9 cellular contexts compared by ENCODE assay signal in genomic region chr1:95309031-95309459, GRCh38.
DNase-seq lines count a peak whose midpoint lies in the region; ATAC-seq and TF ChIP-seq lines count a peak whose summit lies in the region.
"Had no signal": no experiment of that assay in that cellular context is flagged by ENCODE, and none has a peak within 500 bp of the region (broad histone marks: within the 10 kb centered on the region; RNA-seq: fewer than 3 reads in every experiment).

No MANE protein-coding gene starts in this region.

- H3K27ac ChIP-seq in mesendoderm (ENCODE audit: low read depth, low read length), result no peak overlapping the region
- no peak overlapping the region for H3K27ac ChIP-seq in CD8-positive, alpha-beta T cell (ENCODE audit: low read depth, low read length)
- H3K27ac ChIP-seq: BLaER1 had no signal

- H2BK120ac ChIP-seq in mesendoderm (ENCODE audit: low read depth, low read length), result no peak overlapping the region

- no peak overlapping the region for H3K56ac ChIP-seq in mesendoderm (ENCODE audit: low read length)

- intact Hi-C loops in CD8-positive, alpha-beta T cell (cut with DNase I, micrococcal nuclease), result no loop called here

- H3K4me1 Mint-ChIP-seq in chondrocyte (ENCODE audit: low read depth), result no peaks in the 10 kb centered on the region
- H3K4me1 Mint-ChIP-seq in CD8-positive, alpha-beta T cell (ENCODE audit: low read depth), result no peaks in the 10 kb centered on the region

- no CpG with 5 or more reads among the region's 2 CpGs for WGBS in mesendoderm (ENCODE audit: extremely low coverage, insufficient coverage, low lambda C conversion rate)

- H3K4me3 ChIP-seq in mesendoderm (ENCODE audit: low read length), result no peak overlapping the region
- no peak overlapping the region for H3K4me3 ChIP-seq in CD8-positive, alpha-beta T cell (ENCODE audit: low read depth, low read length)
- H3K4me3 ChIP-seq in MG63, result no peak overlapping the region
- H3K4me3 ChIP-seq: BLaER1 had no signal

- H3K27me3 ChIP-seq in mesendoderm (ENCODE audit: insufficient read depth, low read length, poor library complexity) (no peaks in the 10 kb centered on the region), MG63 (peaks cover 9% of the 10 kb centered on the region)
- H3K27me3 ChIP-seq in CD8-positive, alpha-beta T cell (ENCODE audit: insufficient read depth, low read length), result no peaks in the 10 kb centered on the region
- H3K27me3 ChIP-seq: BLaER1 had no signal

- no peak overlapping the region for H3K27ac Mint-ChIP-seq in chondrocyte (ENCODE audit: unreplicated experiment)
- no peak overlapping the region for H3K27ac Mint-ChIP-seq in CD8-positive, alpha-beta T cell

- no peak overlapping the region for H3K4ac ChIP-seq in mesendoderm (ENCODE audit: low read depth, low read length)

- peaks cover 43% of the 10 kb centered on the region for H3K27me3 Mint-ChIP-seq in chondrocyte (ENCODE audit: low read depth)
- peaks cover 22% of the 10 kb centered on the region for H3K27me3 Mint-ChIP-seq in CD8-positive, alpha-beta T cell (ENCODE audit: low read depth)

- H3K23ac ChIP-seq in mesendoderm (ENCODE audit: low read length), result no peak overlapping the region

- POLR2A ChIA-PET in CD8-positive, alpha-beta T cell (lab: Charles Lee), result no interaction called here

- H3K36me3 Mint-ChIP-seq in chondrocyte (ENCODE audit: low read depth), result no peaks in the 10 kb centered on the region
- no peaks in the 10 kb centered on the region for H3K36me3 Mint-ChIP-seq in CD8-positive, alpha-beta T cell

- H2AK5ac ChIP-seq in mesendoderm (ENCODE audit: low read length), result no peak overlapping the region

- no peak for ATAC-seq in CD8-positive, alpha-beta T cell

- no peak overlapping the region for H2BK15ac ChIP-seq in mesendoderm (replicated peaks; ENCODE audit: low read depth)

- TF ChIP-seq CTCF in chondrocyte (IDR thresholded peaks at IDR 0.05), result peak; percentile 74
- TF ChIP-seq CTCF in CD8-positive, alpha-beta T cell (IDR thresholded peaks at IDR 0.05), result no peak

- no peaks in the 10 kb centered on the region for H3K9me3 ChIP-seq in CD8-positive, alpha-beta T cell (ENCODE audit: low read length)
- no peaks in the 10 kb centered on the region for H3K9me3 ChIP-seq in MG63
- H3K9me3 ChIP-seq: BLaER1 had no signal

- no peak overlapping the region for H3K4me2 ChIP-seq in mesendoderm (ENCODE audit: low read length)
- H3K4me2 ChIP-seq: BLaER1 had no signal

- no peak overlapping the region for H3K4me3 Mint-ChIP-seq in chondrocyte (ENCODE audit: unreplicated experiment)
- H3K4me3 Mint-ChIP-seq in CD8-positive, alpha-beta T cell, result no peak overlapping the region

- no peak overlapping the region for H2BK5ac ChIP-seq in mesendoderm (ENCODE audit: low read length)

- H3K36me3 ChIP-seq in mesendoderm (ENCODE audit: control insufficient read depth, insufficient read depth, low read length), result no peaks in the 10 kb centered on the region
- H3K36me3 ChIP-seq in CD8-positive, alpha-beta T cell (ENCODE audit: insufficient read depth, low read length), result no peaks in the 10 kb centered on the region
- H3K36me3 ChIP-seq in MG63, result no peaks in the 10 kb centered on the region
- H3K36me3 ChIP-seq: BLaER1 had no signal

- H4K8ac ChIP-seq in mesendoderm (ENCODE audit: low read depth, low read length), result no peak overlapping the region

- H3K4me1 ChIP-seq in mesendoderm (ENCODE audit: control insufficient read depth, low read depth, low read length), result peaks cover 7% of the 10 kb centered on the region
- no peaks in the 10 kb centered on the region for H3K4me1 ChIP-seq in CD8-positive, alpha-beta T cell (ENCODE audit: insufficient read depth, low read length)
- H3K4me1 ChIP-seq: BLaER1 had no signal

- CTCF ChIA-PET in CD8-positive, alpha-beta T cell (lab: Charles Lee), result no interaction called here

- H3K79me1 ChIP-seq in mesendoderm (ENCODE audit: low read length), result no peaks in the 10 kb centered on the region

- H3K79me2 ChIP-seq in mesendoderm (ENCODE audit: control insufficient read depth, insufficient read depth, low read length), result no peaks in the 10 kb centered on the region

- no peak overlapping the region for H3K18ac ChIP-seq in mesendoderm (ENCODE audit: low read length)

- no peak overlapping the region for H3K9ac ChIP-seq in mesendoderm (ENCODE audit: low read length)
- H3K9ac ChIP-seq: BLaER1 had no signal

- DNase-seq in NCI-H187 (lab: John Stamatoyannopoulos, UW) (peak; percentile 4 to 6), NCI-H187 treated with DMSO at 0.1 percent for 48 hours (lab: John Stamatoyannopoulos, UW) (no peak), NCI-H345 treated with DMSO at 0.1 percent for 48 hours (lab: John Stamatoyannopoulos, UW; ENCODE audit: unreplicated experiment) (peak; percentile 49), chondrocyte (ENCODE audit: low spot score) (no peak), mesendoderm (peak; percentile 84), MG63 (no peak)
- DNase-seq in CD8-positive, alpha-beta T cell, result no peak
- DNase-seq in activated CD8-positive, alpha-beta memory T cell treated with anti-CD3 and anti-CD28 coated beads for 24 hours, result no peak

- no peak overlapping the region for H4K5ac ChIP-seq in mesendoderm (ENCODE audit: low read length)

- H3K9me3 Mint-ChIP-seq in chondrocyte (ENCODE audit: low read depth), result no peaks in the 10 kb centered on the region
- no peaks in the 10 kb centered on the region for H3K9me3 Mint-ChIP-seq in CD8-positive, alpha-beta T cell

Comparison
In these comparisons a context has a peak if more than half of its experiments do, and no peak if none do; other contexts are left out.
1. DNase-seq: peak in NCI-H187 (2 of 2), NCI-H345 treated with DMSO at 0.1 percent for 48 hours (single experiment) and mesendoderm (single experiment); none in NCI-H187 treated with DMSO at 0.1 percent for 48 hours (single experiment), chondrocyte (single experiment), CD8-positive, alpha-beta T cell (0 of 7), MG63 (single experiment) and activated CD8-positive, alpha-beta memory T cell treated with anti-CD3 and anti-CD28 coated beads for 24 hours (single experiment).